In genomic region chrX:109959356-109959871, GRCh38 we compare ENCODE assay signal across 21 cellular contexts. TPM values are rescaled to one million over a fixed set of nuclear protein-coding genes. Genes with fewer than 3 reads are reported as not detected.
DNase-seq lines count a peak whose midpoint lies in the region; ATAC-seq and TF ChIP-seq lines count a peak whose summit lies in the region.
"Had no signal": no experiment of that assay in that cellular context is flagged by ENCODE, and none has a peak within 500 bp of the region (broad histone marks: within the 10 kb centered on the region; RNA-seq: fewer than 3 reads in every experiment).

No MANE protein-coding gene starts in this region.

- H3K4me3 ChIP-seq in endodermal cell (ENCODE audit: low read length) = no peak overlapping the region
- H3K4me3 ChIP-seq in GM23338 = no peak overlapping the region
- no peak overlapping the region for H3K4me3 ChIP-seq in suprapubic skin
- H3K4me3 ChIP-seq: gastroesophageal sphincter, upper lobe of left lung had no signal

- no peak for ATAC-seq in HG03442 (IDR thresholded peaks at IDR 0.05; ENCODE audit: unreplicated experiment)
- ATAC-seq in GM23338 = no peak
- ATAC-seq: gastroesophageal sphincter, left lobe of liver, right cardiac atrium had no signal

- H3K9ac ChIP-seq in endodermal cell (ENCODE audit: extremely low read depth, low read length, poor library complexity, severe bottlenecking) = no peak overlapping the region

- no peak overlapping the region for H3K27ac ChIP-seq in endodermal cell (ENCODE audit: low read depth, low read length)
- H3K27ac ChIP-seq in GM23338 (ENCODE audit: low read depth) = no peak overlapping the region
- H3K27ac ChIP-seq in suprapubic skin = no peak overlapping the region
- H3K27ac ChIP-seq: epithelial cell of prostate, gastroesophageal sphincter, HL-60, upper lobe of left lung had no signal

- no peaks in the 10 kb centered on the region for H3F3A ChIP-seq in GM23338 (replicated peaks; ENCODE audit: low read depth)

- TF ChIP-seq CTCF in endodermal cell (conservative IDR thresholded peaks at IDR 0.05) (no peak), GM23338 (conservative IDR thresholded peaks at IDR 0.05; ENCODE audit: low read depth in 2 of 2) (no peak), suprapubic skin (IDR thresholded peaks at IDR 0.05) (no peak)

- H3K36me3 Mint-ChIP-seq in immature natural killer cell (no peaks in the 10 kb centered on the region), endodermal cell (ENCODE audit: low read depth) (no peaks in the 10 kb centered on the region), GM23338 (ENCODE audit: low read depth) (no peaks in the 10 kb centered on the region)
- H3K36me3 Mint-ChIP-seq: CD4-positive, alpha-beta memory T cell had no signal

- H3K9me3 ChIP-seq in endodermal cell (ENCODE audit: control insufficient read depth, low read length) (no peaks in the 10 kb centered on the region), suprapubic skin (no peaks in the 10 kb centered on the region)
- H3K9me3 ChIP-seq: gastroesophageal sphincter, upper lobe of left lung had no signal

- no peaks in the 10 kb centered on the region for H3K79me2 ChIP-seq in GM23338 (replicated peaks; ENCODE audit: insufficient read depth)

- DNase-seq in GF-D8 (lab: John Stamatoyannopoulos, UW) (peak; percentile 78), M059J (ENCODE audit: low read depth) (peak; percentile 52), SKM-1 treated with dmso at 0.1 percent for 144 hours (lab: John Stamatoyannopoulos, UW; ENCODE audit: unreplicated experiment) (peak; percentile 4), immature natural killer cell (peak in 2 of 3 donors; percentile 8 to 17), endodermal cell (no peak), GM23338 (ENCODE audit: low spot score) (no peak), suprapubic skin (ENCODE audit: low spot score in 2 of 2) (no peak)
- DNase-seq: activated CD4-positive, CD25-positive, alpha-beta regulatory T cell; CD4-positive, alpha-beta memory T cell; dermis blood vessel endothelial cell; DND-41; H7; NCI-H774; right cardiac atrium; upper lobe of left lung had no signal

- H3K4me2 ChIP-seq in GM23338 = no peak overlapping the region

- H3K4me3 Mint-ChIP-seq in immature natural killer cell (peak overlapping the region in 1 of 5 donors; percentile 12), endodermal cell (no peak overlapping the region), GM23338 (no peak overlapping the region)
- H3K4me3 Mint-ChIP-seq: CD4-positive, alpha-beta memory T cell; stimulated activated naive CD8-positive, alpha-beta T cell treated with anti-CD3 and anti-CD28 coated beads, Interleukin-15, Interleukin-2, amounts not matched to agents 100 ng/mL and 50 ng/mL, for 24 hours had no signal

- H3K9me2 ChIP-seq in GM23338 (ENCODE audit: insufficient read depth) = no peaks in the 10 kb centered on the region

- H3K4me1 Mint-ChIP-seq in immature natural killer cell (peaks cover 8 to 30% of the 10 kb centered on the region in 2 donors), endodermal cell (no peaks in the 10 kb centered on the region), GM23338 (no peaks in the 10 kb centered on the region)

- H3K27ac Mint-ChIP-seq in immature natural killer cell (peak overlapping the region in 1 of 6 donors; percentile 30), endodermal cell (no peak overlapping the region), GM23338 (no peak overlapping the region)
- H3K27ac Mint-ChIP-seq: CD4-positive, alpha-beta memory T cell; stimulated activated naive CD8-positive, alpha-beta T cell treated with anti-CD3 and anti-CD28 coated beads, Interleukin-15, Interleukin-2, amounts not matched to agents 100 ng/mL and 50 ng/mL, for 24 hours had no signal

- H3K9me3 Mint-ChIP-seq in immature natural killer cell = no peaks in the 10 kb centered on the region
- H3K9me3 Mint-ChIP-seq in endodermal cell = no peaks in the 10 kb centered on the region
- H3K9me3 Mint-ChIP-seq in GM23338 = no peaks in the 10 kb centered on the region
- H3K9me3 Mint-ChIP-seq: CD4-positive, alpha-beta memory T cell; stimulated activated naive CD8-positive, alpha-beta T cell treated with anti-CD3 and anti-CD28 coated beads, Interleukin-15, Interleukin-2, amounts not matched to agents 100 ng/mL and 50 ng/mL, for 24 hours had no signal

- no peaks in the 10 kb centered on the region for H4K20me1 ChIP-seq in GM23338 (replicated peaks; ENCODE audit: insufficient read depth)

- H3K36me3 ChIP-seq in endodermal cell (ENCODE audit: control insufficient read depth, insufficient read depth, low read length) (no peaks in the 10 kb centered on the region), GM23338 (ENCODE audit: insufficient read depth) (no peaks in the 10 kb centered on the region), suprapubic skin (no peaks in the 10 kb centered on the region)
- H3K36me3 ChIP-seq: gastroesophageal sphincter, upper lobe of left lung had no signal

- H3K27me3 ChIP-seq in endodermal cell (ENCODE audit: control insufficient read depth, insufficient read depth, low read length, poor library complexity, severe bottlenecking) (no peaks in the 10 kb centered on the region), GM23338 (ENCODE audit: insufficient read depth) (no peaks in the 10 kb centered on the region), suprapubic skin (no peaks in the 10 kb centered on the region)
- H3K27me3 ChIP-seq: gastroesophageal sphincter, upper lobe of left lung had no signal

- H3K27me3 Mint-ChIP-seq in immature natural killer cell (ENCODE audit: low read depth in 3 of 3) (peaks cover 0 to 2% (median 0%) of the 10 kb centered on the region in 3 donors), endodermal cell (ENCODE audit: insufficient read depth) (peaks cover 3% of the 10 kb centered on the region), GM23338 (ENCODE audit: insufficient read depth, low read depth, poor library complexity) (no peaks in the 10 kb centered on the region)
- H3K27me3 Mint-ChIP-seq: CD4-positive, alpha-beta memory T cell; stimulated activated naive CD8-positive, alpha-beta T cell treated with anti-CD3 and anti-CD28 coated beads, Interleukin-15, Interleukin-2, amounts not matched to agents 100 ng/mL and 50 ng/mL, for 24 hours had no signal

- no peak for TF ChIP-seq EP300 in suprapubic skin (IDR thresholded peaks at IDR 0.05)

- H3K4me1 ChIP-seq in endodermal cell (ENCODE audit: control insufficient read depth, insufficient read depth, low read length) (no peaks in the 10 kb centered on the region), GM23338 (ENCODE audit: insufficient read depth) (no peaks in the 10 kb centered on the region), suprapubic skin (no peaks in the 10 kb centered on the region)
- H3K4me1 ChIP-seq: gastroesophageal sphincter, upper lobe of left lung had no signal

- no peak for TF ChIP-seq POLR2A in suprapubic skin (IDR thresholded peaks at IDR 0.05)

- H2AFZ ChIP-seq in GM23338 = no peak overlapping the region

TF ChIP-seq in GM23338, 12 proteins besides CTCF, POLR2A, EP300 and RAD21:
- TF ChIP-seq EZH2phosphoT487 (IDR thresholded peaks at IDR 0.05; ENCODE audit: unreplicated experiment) (no peak), JUNB (IDR thresholded peaks at IDR 0.05; ENCODE audit: unreplicated experiment) (no peak), REST (IDR thresholded peaks at IDR 0.05; ENCODE audit: unreplicated experiment) (no peak)

RNA-seq across cellular contexts. Expression of gene TMEM164, which starts 43.5 kb away (rescaled TPM):
- total RNA-seq in M059J (2014; rRNA removed; shearing (Covaris generic)) = 32.6 and 33.4 TPM in 2 replicates
- polyA plus RNA-seq in immature natural killer cell = 1 to 10 TPM; 2.0 to 3.9 (median 2.3) TPM
- total RNA-seq in endodermal cell = 10 to 100 TPM; 30.4 to 50.7 TPM
- 19.3 TPM for polyA plus RNA-seq in endodermal cell (2013, experiment 1 of 2)
- 23.4 TPM for polyA plus RNA-seq in endodermal cell (2013, experiment 2 of 2)
- total RNA-seq in GM23338 (2014; rRNA removed; shearing (Covaris generic)) = 12.8 and 17.2 TPM in 2 replicates
- 3.2 and 3.4 TPM in 2 replicates for polyA plus RNA-seq in GM23338 (2016; fragmentation: Nextera tagmentation; extraction: Ambion mirVana)
- total RNA-seq in suprapubic skin = 10 to 100 TPM; 35.5 to 71.2 (median 58.7) TPM

Comparison
In these comparisons a context has a peak if more than half of its experiments do, and no peak if none do; other contexts are left out.
1. DNase-seq: peak in GF-D8 (single experiment), M059J (single experiment), SKM-1 treated with dmso at 0.1 percent for 144 hours (single experiment) and immature natural killer cell (2 of 3); none in endodermal cell (single experiment), GM23338 (single experiment) and suprapubic skin (0 of 2).